Comparison of ENCODE assay signal across 18 cellular contexts in genomic region chr2:160515120-160515519, GRCh38. TPM values are rescaled to one million over a fixed set of nuclear protein-coding genes. Genes with fewer than 3 reads are reported as not detected.
DNase-seq lines count a peak whose midpoint lies in the region; ATAC-seq, FAIRE-seq and TF ChIP-seq lines count a peak whose summit lies in the region.
"Had no signal": no experiment of that assay in that cellular context is flagged by ENCODE, and none has a peak within 500 bp of the region (broad histone marks: within the 10 kb centered on the region; RNA-seq: fewer than 3 reads in every experiment).

No MANE protein-coding gene starts in this region.

- POLR2A ChIA-PET in activated CD8-positive, alpha-beta T cell treated with anti-CD3 and anti-CD28 coated beads for 36 hours (lab: Charles Lee): no interaction called here
- POLR2A ChIA-PET in activated CD8-positive, alpha-beta T cell treated with anti-CD3 and anti-CD28 coated beads, Interleukin-2, amount 10 ng/mL, durations not matched to agents 7 days and 5 days (lab: Charles Lee): no interaction called here
- POLR2A ChIA-PET in H1 (lab: Charles Lee; ENCODE audit: partially characterized antibody): no interaction called here

- H4K91ac ChIP-seq in H1 (replicated peaks; ENCODE audit: insufficient read length, low read length): peak overlapping the region; percentile 56

- no peaks in the 10 kb centered on the region for H3K9me3 Mint-ChIP-seq in activated CD8-positive, alpha-beta T cell treated with anti-CD3 and anti-CD28 coated beads for 36 hours
- no peaks in the 10 kb centered on the region for H3K9me3 Mint-ChIP-seq in activated CD8-positive, alpha-beta T cell treated with anti-CD3 and anti-CD28 coated beads, Interleukin-2, amount 10 ng/mL, durations not matched to agents 7 days and 5 days (ENCODE audit: insufficient read depth)
- peaks cover 3% of the 10 kb centered on the region for H3K9me3 Mint-ChIP-seq in stimulated activated naive CD8-positive, alpha-beta T cell treated with anti-CD3 and anti-CD28 coated beads, Interleukin-15, Interleukin-2, amounts not matched to agents 100 ng/mL and 50 ng/mL, for 24 hours
- no peaks in the 10 kb centered on the region for H3K9me3 Mint-ChIP-seq in stimulated activated naive CD8-positive, alpha-beta T cell treated with anti-CD3 and anti-CD28 coated beads, Interleukin-15, amount 100 ng/mL, for 72 hours
- H3K9me3 Mint-ChIP-seq in stimulated activated effector memory CD8-positive, alpha-beta T cell treated with anti-CD3 and anti-CD28 coated beads, Interleukin-12 subunit alpha, Interleukin-12 subunit beta, amount 100 ng/mL, for 72 hours: no peaks in the 10 kb centered on the region
- no peaks in the 10 kb centered on the region for H3K9me3 Mint-ChIP-seq in endothelial cell (ENCODE audit: unreplicated experiment)
- H3K9me3 Mint-ChIP-seq: CD8-positive, alpha-beta memory T cell; H9 had no signal

- H3K27ac ChIP-seq in H1 (ENCODE audit: low read depth, low read length) (no peak overlapping the region), hepatocyte (no peak overlapping the region)
- H3K27ac ChIP-seq: BLaER1, GM23248 had no signal

- no peak for TF ChIP-seq POLR2A in H1 (IDR thresholded peaks at IDR 0.05; ENCODE audit: control extremely low read depth in 1 of 2, low read depth in 2 of 2, low read length in 2 of 2)

- H3K4me1 Mint-ChIP-seq in activated CD8-positive, alpha-beta T cell treated with anti-CD3 and anti-CD28 coated beads for 36 hours (ENCODE audit: low read depth): peaks cover 36% of the 10 kb centered on the region
- H3K4me1 Mint-ChIP-seq in activated CD8-positive, alpha-beta T cell treated with anti-CD3 and anti-CD28 coated beads, Interleukin-2, amount 10 ng/mL, durations not matched to agents 7 days and 5 days (ENCODE audit: low read depth): peaks cover 26% of the 10 kb centered on the region
- H3K4me1 Mint-ChIP-seq in stimulated activated naive CD8-positive, alpha-beta T cell treated with anti-CD3 and anti-CD28 coated beads, Interleukin-15, Interleukin-2, amounts not matched to agents 100 ng/mL and 50 ng/mL, for 24 hours (ENCODE audit: low read depth): peaks cover 34% of the 10 kb centered on the region
- peaks cover 38% of the 10 kb centered on the region for H3K4me1 Mint-ChIP-seq in stimulated activated naive CD8-positive, alpha-beta T cell treated with anti-CD3 and anti-CD28 coated beads, Interleukin-15, amount 100 ng/mL, for 72 hours
- peaks cover 33% of the 10 kb centered on the region for H3K4me1 Mint-ChIP-seq in stimulated activated effector memory CD8-positive, alpha-beta T cell treated with anti-CD3 and anti-CD28 coated beads, Interleukin-12 subunit alpha, Interleukin-12 subunit beta, amount 100 ng/mL, for 72 hours
- no peaks in the 10 kb centered on the region for H3K4me1 Mint-ChIP-seq in endothelial cell (ENCODE audit: unreplicated experiment)

- H3K4me1 ChIP-seq in H1 (replicated peaks in 1 of 4; ENCODE audit: control insufficient read depth in 3 of 4, insufficient read depth in 4 of 4, low read length in 3 of 4) (peaks cover 0 to 5% (median 4%) of the 10 kb centered on the region in 4 experiments; a peak in 3 of 7 replicates), hepatocyte (ENCODE audit: insufficient read depth) (no peaks in the 10 kb centered on the region)
- H3K4me1 ChIP-seq: Caco-2 had no signal

- H3K56ac ChIP-seq in H1 (replicated peaks; ENCODE audit: insufficient read length, low read depth, low read length): no peak overlapping the region

- H3K27me3 Mint-ChIP-seq in activated CD8-positive, alpha-beta T cell treated with anti-CD3 and anti-CD28 coated beads for 36 hours: no peaks in the 10 kb centered on the region
- no peaks in the 10 kb centered on the region for H3K27me3 Mint-ChIP-seq in activated CD8-positive, alpha-beta T cell treated with anti-CD3 and anti-CD28 coated beads, Interleukin-2, amount 10 ng/mL, durations not matched to agents 7 days and 5 days (ENCODE audit: low read depth)
- H3K27me3 Mint-ChIP-seq in stimulated activated naive CD8-positive, alpha-beta T cell treated with anti-CD3 and anti-CD28 coated beads, Interleukin-15, Interleukin-2, amounts not matched to agents 100 ng/mL and 50 ng/mL, for 24 hours: no peaks in the 10 kb centered on the region
- H3K27me3 Mint-ChIP-seq in stimulated activated naive CD8-positive, alpha-beta T cell treated with anti-CD3 and anti-CD28 coated beads, Interleukin-15, amount 100 ng/mL, for 72 hours: no peaks in the 10 kb centered on the region
- no peaks in the 10 kb centered on the region for H3K27me3 Mint-ChIP-seq in endothelial cell (ENCODE audit: unreplicated experiment)
- H3K27me3 Mint-ChIP-seq: CD8-positive, alpha-beta memory T cell had no signal

- no peak overlapping the region for H2AK5ac ChIP-seq in H1 (ENCODE audit: low read depth, low read length)

- H4K5ac ChIP-seq in H1 (ENCODE audit: insufficient read length, low read depth, low read length): no peak overlapping the region

- H2BK5ac ChIP-seq in H1 (ENCODE audit: low read depth, low read length): no peak overlapping the region

- H3K9me3 ChIP-seq in H1 (ENCODE audit: insufficient read depth in 2 of 2, low read depth in 1 of 2, low read length in 1 of 2): no peaks in the 10 kb centered on the region
- H3K9me3 ChIP-seq in hepatocyte (ENCODE audit: low read depth): no peaks in the 10 kb centered on the region
- H3K9me3 ChIP-seq: BLaER1, Caco-2 had no signal

- no peak for ATAC-seq in activated CD8-positive, alpha-beta T cell treated with anti-CD3 and anti-CD28 coated beads for 36 hours
- no peak for ATAC-seq in activated CD8-positive, alpha-beta T cell treated with anti-CD3 and anti-CD28 coated beads, Interleukin-2, amount 10 ng/mL, durations not matched to agents 7 days and 5 days
- no peak for ATAC-seq in stimulated activated naive CD8-positive, alpha-beta T cell treated with anti-CD3 and anti-CD28 coated beads, Interleukin-15, amount 100 ng/mL, for 72 hours
- ATAC-seq in stimulated activated effector memory CD8-positive, alpha-beta T cell treated with anti-CD3 and anti-CD28 coated beads, Interleukin-12 subunit alpha, Interleukin-12 subunit beta, amount 100 ng/mL, for 72 hours: no peak

- DNase-seq in activated CD8-positive, alpha-beta T cell treated with anti-CD3 and anti-CD28 coated beads for 36 hours: no peak
- DNase-seq in activated CD8-positive, alpha-beta T cell treated with anti-CD3 and anti-CD28 coated beads, Interleukin-2, amount 10 ng/mL, durations not matched to agents 7 days and 5 days: no peak
- DNase-seq in stimulated activated naive CD8-positive, alpha-beta T cell treated with anti-CD3 and anti-CD28 coated beads, Interleukin-15, amount 100 ng/mL, for 72 hours: no peak
- DNase-seq in H1 (ENCODE audit: low read depth in 1 of 2, low spot score in 2 of 2): no peak
- no peak for DNase-seq in stimulated activated effector memory CD8-positive, alpha-beta T cell treated with anti-CD3 and anti-CD28 coated beads, Interleukin-12 subunit alpha, Interleukin-12 subunit beta, amount 100 ng/mL, for 72 hours (ENCODE audit: low spot score in 2 of 2)
- DNase-seq in endothelial cell (ENCODE audit: low spot score): no peak
- DNase-seq in hepatocyte (ENCODE audit: low spot score): no peak
- DNase-seq: 8988T; AML-193; Caco-2; CD8-positive, alpha-beta memory T cell; DND-41; GDM1; GM23248; H9 had no signal

- no peak for TF ChIP-seq EP300 in H1 (IDR thresholded peaks at IDR 0.05; ENCODE audit: borderline replicate concordance in 1 of 2, low read depth in 2 of 2, low read length in 2 of 2)

- H3K27me3 ChIP-seq in H1 (replicated peaks in 1 of 4; ENCODE audit: control insufficient read depth in 3 of 4, extremely low read depth in 1 of 4, insufficient read depth in 3 of 4, low read length in 3 of 4): no peaks in the 10 kb centered on the region; a peak in 1 of 7 replicates
- H3K27me3 ChIP-seq in hepatocyte: no peaks in the 10 kb centered on the region
- H3K27me3 ChIP-seq: BLaER1 had no signal

- H3K18ac ChIP-seq in H1 (ENCODE audit: extremely low read depth, low read length): no peak overlapping the region

- peak overlapping the region; percentile 53 for H3K27ac Mint-ChIP-seq in activated CD8-positive, alpha-beta T cell treated with anti-CD3 and anti-CD28 coated beads for 36 hours
- no peak overlapping the region for H3K27ac Mint-ChIP-seq in activated CD8-positive, alpha-beta T cell treated with anti-CD3 and anti-CD28 coated beads, Interleukin-2, amount 10 ng/mL, durations not matched to agents 7 days and 5 days
- peak overlapping the region; percentile 4 for H3K27ac Mint-ChIP-seq in stimulated activated naive CD8-positive, alpha-beta T cell treated with anti-CD3 and anti-CD28 coated beads, Interleukin-15, Interleukin-2, amounts not matched to agents 100 ng/mL and 50 ng/mL, for 24 hours
- H3K27ac Mint-ChIP-seq in stimulated activated naive CD8-positive, alpha-beta T cell treated with anti-CD3 and anti-CD28 coated beads, Interleukin-15, amount 100 ng/mL, for 72 hours: no peak overlapping the region
- H3K27ac Mint-ChIP-seq in stimulated activated effector memory CD8-positive, alpha-beta T cell treated with anti-CD3 and anti-CD28 coated beads, Interleukin-12 subunit alpha, Interleukin-12 subunit beta, amount 100 ng/mL, for 72 hours: peak overlapping the region; percentile 2
- H3K27ac Mint-ChIP-seq in endothelial cell (ENCODE audit: unreplicated experiment): no peak overlapping the region
- H3K27ac Mint-ChIP-seq: H9 had no signal

- no peak for FAIRE-seq in H1 (lab: Jason Lieb, UNC)
- FAIRE-seq: GM18507 had no signal

- 0 out of 2 replicates have a peak overlapping the region, but pooled peaks have one; percentile 21 for H2BK15ac ChIP-seq in H1 (ENCODE audit: low read length)

- no peaks in the 10 kb centered on the region for H3K79me2 ChIP-seq in H1 (ENCODE audit: control insufficient read depth in 1 of 2, insufficient read depth in 2 of 2, low read length in 2 of 2)
- no peaks in the 10 kb centered on the region for H3K79me2 ChIP-seq in hepatocyte

- H3K4me2 ChIP-seq in H1 (ENCODE audit: insufficient read depth in 1 of 2, low read depth in 2 of 2, low read length in 2 of 2) (no peak overlapping the region), hepatocyte (no peak overlapping the region)
- H3K4me2 ChIP-seq: BLaER1 had no signal

- no peaks in the 10 kb centered on the region for H3K23me2 ChIP-seq in H1 (ENCODE audit: low read depth, low read length)

- CTCF ChIA-PET in activated CD8-positive, alpha-beta T cell treated with anti-CD3 and anti-CD28 coated beads for 36 hours (lab: Charles Lee): interaction anchor here (0.7 to 1.3 kb wide), 3 partner anchors 187 to 549 kb away, joined by 3 read pairs; no protein-coding TSS in a partner anchor
- CTCF ChIA-PET in activated CD8-positive, alpha-beta T cell treated with anti-CD3 and anti-CD28 coated beads, Interleukin-2, amount 10 ng/mL, durations not matched to agents 7 days and 5 days (lab: Charles Lee): interaction anchor here (1.0 to 1.2 kb wide), 2 partner anchors 16 to 140 kb away, joined by 3 read pairs; no protein-coding TSS in a partner anchor
- CTCF ChIA-PET in H1 (lab: Charles Lee; ENCODE audit: partially characterized antibody): interaction anchor here (1.0 to 2.2 kb wide), 2 partner anchors 427 to 549 kb away, joined by 3 to 7 read pairs; no protein-coding TSS in a partner anchor

- no peak overlapping the region for H3K23ac ChIP-seq in H1 (ENCODE audit: insufficient read length)

- no peak overlapping the region; a peak in 1 of 7 replicates for H3K9ac ChIP-seq in H1 (replicated peaks in 1 of 4; ENCODE audit: extremely low read depth in 1 of 4, low read depth in 3 of 4, low read length in 3 of 4)
- H3K9ac ChIP-seq: BLaER1, GM23248 had no signal

- no peak overlapping the region for H2BK20ac ChIP-seq in H1 (ENCODE audit: low read length)

- no peak overlapping the region for H3K14ac ChIP-seq in H1 (ENCODE audit: insufficient read length)

- peak overlapping the region; percentile 91 for H2AFZ ChIP-seq in H1 (ENCODE audit: low read length)
- H2AFZ ChIP-seq in hepatocyte: no peak overlapping the region
- H2AFZ ChIP-seq: GM23248 had no signal

- H4K20me1 ChIP-seq in H1 (replicated peaks in 1 of 2; ENCODE audit: control insufficient read depth in 1 of 2, insufficient read depth in 2 of 2, low read length in 2 of 2): no peaks in the 10 kb centered on the region
- H4K20me1 ChIP-seq in hepatocyte (ENCODE audit: insufficient read depth, poor library complexity, severe bottlenecking): no peaks in the 10 kb centered on the region
- H4K20me1 ChIP-seq: BLaER1 had no signal

- no peaks in the 10 kb centered on the region for H3K79me1 ChIP-seq in H1 (ENCODE audit: low read depth, low read length)

- TF ChIP-seq CTCF in activated CD8-positive, alpha-beta T cell treated with anti-CD3 and anti-CD28 coated beads for 36 hours (IDR thresholded peaks at IDR 0.05): no peak
- TF ChIP-seq CTCF in H1 (IDR thresholded peaks at IDR 0.05; ENCODE audit: control extremely low read depth in 1 of 3, insufficient read depth in 1 of 3, low read depth in 1 of 3, low read length in 3 of 3) (no peak), endothelial cell (IDR thresholded peaks at IDR 0.05; ENCODE audit: unreplicated experiment) (no peak), hepatocyte (IDR thresholded peaks at IDR 0.05; ENCODE audit: poor library complexity) (no peak)

- H2BK120ac ChIP-seq in H1 (replicated peaks; ENCODE audit: low read depth, low read length): no peak overlapping the region

- H3K36me3 Mint-ChIP-seq in activated CD8-positive, alpha-beta T cell treated with anti-CD3 and anti-CD28 coated beads for 36 hours (ENCODE audit: low read depth): no peaks in the 10 kb centered on the region
- H3K36me3 Mint-ChIP-seq in activated CD8-positive, alpha-beta T cell treated with anti-CD3 and anti-CD28 coated beads, Interleukin-2, amount 10 ng/mL, durations not matched to agents 7 days and 5 days (ENCODE audit: low read depth): no peaks in the 10 kb centered on the region
- no peaks in the 10 kb centered on the region for H3K36me3 Mint-ChIP-seq in stimulated activated naive CD8-positive, alpha-beta T cell treated with anti-CD3 and anti-CD28 coated beads, Interleukin-15, Interleukin-2, amounts not matched to agents 100 ng/mL and 50 ng/mL, for 24 hours (ENCODE audit: low read depth)
- H3K36me3 Mint-ChIP-seq in stimulated activated effector memory CD8-positive, alpha-beta T cell treated with anti-CD3 and anti-CD28 coated beads, Interleukin-12 subunit alpha, Interleukin-12 subunit beta, amount 100 ng/mL, for 72 hours: no peaks in the 10 kb centered on the region
- H3K36me3 Mint-ChIP-seq in endothelial cell (ENCODE audit: low read depth, unreplicated experiment): no peaks in the 10 kb centered on the region
- H3K36me3 Mint-ChIP-seq: CD8-positive, alpha-beta memory T cell had no signal

- H3K4ac ChIP-seq in H1 (replicated peaks; ENCODE audit: insufficient read length, low read depth, low read length): no peak overlapping the region

- no peaks in the 10 kb centered on the region for H3K9me2 ChIP-seq in hepatocyte (replicated peaks; ENCODE audit: insufficient read depth)

- H2BK12ac ChIP-seq in H1 (ENCODE audit: low read depth, low read length): no peak overlapping the region

- intact Hi-C loops in activated CD8-positive, alpha-beta T cell treated with anti-CD3 and anti-CD28 coated beads for 36 hours (cut with micrococcal nuclease): no loop called here

- H3K4me3 Mint-ChIP-seq in activated CD8-positive, alpha-beta T cell treated with anti-CD3 and anti-CD28 coated beads for 36 hours: no peak overlapping the region
- no peak overlapping the region for H3K4me3 Mint-ChIP-seq in activated CD8-positive, alpha-beta T cell treated with anti-CD3 and anti-CD28 coated beads, Interleukin-2, amount 10 ng/mL, durations not matched to agents 7 days and 5 days
- no peak overlapping the region for H3K4me3 Mint-ChIP-seq in stimulated activated naive CD8-positive, alpha-beta T cell treated with anti-CD3 and anti-CD28 coated beads, Interleukin-15, Interleukin-2, amounts not matched to agents 100 ng/mL and 50 ng/mL, for 24 hours
- H3K4me3 Mint-ChIP-seq in stimulated activated naive CD8-positive, alpha-beta T cell treated with anti-CD3 and anti-CD28 coated beads, Interleukin-15, amount 100 ng/mL, for 72 hours: no peak overlapping the region
- H3K4me3 Mint-ChIP-seq in stimulated activated effector memory CD8-positive, alpha-beta T cell treated with anti-CD3 and anti-CD28 coated beads, Interleukin-12 subunit alpha, Interleukin-12 subunit beta, amount 100 ng/mL, for 72 hours: no peak overlapping the region
- H3K4me3 Mint-ChIP-seq in endothelial cell (ENCODE audit: unreplicated experiment): no peak overlapping the region
- H3K4me3 Mint-ChIP-seq: CD8-positive, alpha-beta memory T cell; H9 had no signal

- WGBS in H1 (ENCODE audit: extremely low coverage in 1 of 2, insufficient coverage in 1 of 2, insufficient read length in 1 of 2, insufficient replicate concordance in 2 of 2, low coverage in 1 of 2, low lambda C conversion rate in 2 of 2, missing lambda C conversion rate in 1 of 2), 2 experiments: 70% methylated on average over 1 of the region's 1 CpG; no CpG with 5 or more reads in 1 of the 2 experiments
- 83% methylated on average over 1 of the region's 1 CpG for WGBS in hepatocyte (ENCODE audit: low lambda C conversion rate, missing lambda C conversion rate)

- no peak for TF ChIP-seq RAD21 in H1 (IDR thresholded peaks at IDR 0.05 in 1 of 2, conservative IDR thresholded peaks at IDR 0.05 in 1 of 2; ENCODE audit: low read depth in 2 of 2, low read length in 2 of 2)

- H3K36me3 ChIP-seq in H1 (ENCODE audit: control insufficient read depth in 2 of 4, insufficient read depth in 4 of 4, low read length in 3 of 4) (no peaks in the 10 kb centered on the region), hepatocyte (replicated peaks; ENCODE audit: insufficient read depth, low read depth) (no peaks in the 10 kb centered on the region)
- H3K36me3 ChIP-seq: BLaER1 had no signal

- no peak overlapping the region for H3K4me3 ChIP-seq in H1 (ENCODE audit: extremely low read depth in 1 of 4, insufficient read depth in 2 of 4, low read depth in 3 of 4, low read length in 4 of 4)
- H3K4me3 ChIP-seq in hepatocyte: no peak overlapping the region
- H3K4me3 ChIP-seq: BLaER1, GM23248 had no signal

- H4K8ac ChIP-seq in H1 (ENCODE audit: extremely low read depth, insufficient read depth, low read length): peak overlapping the region; percentile 11; the same call in 1 of the 2 replicates

RNA-seq across cellular contexts. Expression of gene RBMS1, which starts 21.5 kb away (rescaled TPM):
- total RNA-seq in activated CD8-positive, alpha-beta T cell treated with anti-CD3 and anti-CD28 coated beads for 36 hours: 10 to 100 TPM; 35.8 to 38.6 TPM
- total RNA-seq in activated CD8-positive, alpha-beta T cell treated with anti-CD3 and anti-CD28 coated beads, Interleukin-2, amount 10 ng/mL, durations not matched to agents 7 days and 5 days: 10 to 100 TPM; 84.7 to 87.9 TPM
- 57.0 and 60.0 TPM in 2 replicates for total RNA-seq in H1 (2021; fragmentation: NEBNext Ultra II Directional; extraction: Animal tissue kit (Norgen Biotek cat#: 25700))
- polyA plus RNA-seq in H1 (2011; rRNA removed) (37.3 and 53.7 TPM in 2 replicates), hepatocyte (103 and 138 TPM in 2 replicates)
- polyA plus RNA-seq in H1 (2011; cell fraction: cytosol; rRNA removed): 44.9 TPM
- polyA plus RNA-seq in H1 (2011; cell fraction: nucleus; rRNA removed): 79.2 TPM
- polyA plus RNA-seq in H1 (2012, experiment 1 of 2): 37.4 to 53.8 TPM (median 42.8 TPM) in 4 replicates
- polyA plus RNA-seq in H1 (2012, experiment 2 of 2): 5.5 TPM
- polyA plus RNA-seq in H1 (2013, experiment 1 of 2): 103 TPM
- 90.3 TPM for polyA plus RNA-seq in H1 (2013, experiment 2 of 2)
- polyA minus RNA-seq in H1 (2011; rRNA and poly(A)+ RNA removed): 87.8 and 88.3 TPM in 2 replicates
- polyA minus RNA-seq in H1 (2011; cell fraction: cytosol; rRNA and poly(A)+ RNA removed): 42.3 TPM
- 108 TPM for polyA minus RNA-seq in H1 (2011; cell fraction: nucleus; rRNA and poly(A)+ RNA removed)
- total RNA-seq in endothelial cell (ENCODE audit: unreplicated experiment) (136 TPM), hepatocyte (87.9 and 94.6 TPM in 2 replicates)

Comparison
In these comparisons a context has a peak if more than half of its experiments do, and no peak if none do; other contexts are left out.
1. H3K27ac Mint-ChIP-seq: peak in activated CD8-positive, alpha-beta T cell treated with anti-CD3 and anti-CD28 coated beads for 36 hours (single experiment), stimulated activated naive CD8-positive, alpha-beta T cell treated with anti-CD3 and anti-CD28 coated beads, Interleukin-15, Interleukin-2, amounts not matched to agents 100 ng/mL and 50 ng/mL, for 24 hours (single experiment) and stimulated activated effector memory CD8-positive, alpha-beta T cell treated with anti-CD3 and anti-CD28 coated beads, Interleukin-12 subunit alpha, Interleukin-12 subunit beta, amount 100 ng/mL, for 72 hours (single experiment); none in activated CD8-positive, alpha-beta T cell treated with anti-CD3 and anti-CD28 coated beads, Interleukin-2, amount 10 ng/mL, durations not matched to agents 7 days and 5 days (single experiment), stimulated activated naive CD8-positive, alpha-beta T cell treated with anti-CD3 and anti-CD28 coated beads, Interleukin-15, amount 100 ng/mL, for 72 hours (0 of 2) and endothelial cell (single experiment).